Comparison of ENCODE assay signal across 15 cellular contexts in genomic region chr10:114271014-114271778, GRCh38. TPM values are rescaled to one million over a fixed set of nuclear protein-coding genes. Genes with fewer than 3 reads are reported as not detected.
DNase-seq lines count a peak whose midpoint lies in the region; ATAC-seq, FAIRE-seq and TF ChIP-seq lines count a peak whose summit lies in the region.
"Had no signal": no experiment of that assay in that cellular context is flagged by ENCODE, and none has a peak within 500 bp of the region (broad histone marks: within the 10 kb centered on the region; RNA-seq: fewer than 3 reads in every experiment).

No MANE protein-coding gene starts in this region.

- dilution Hi-C loops in mammary epithelial cell (cut with HindIII; ENCODE audit: low sequenced_read_pairs): no loop called here

- no peaks in the 10 kb centered on the region for H4K20me1 ChIP-seq in mammary epithelial cell (ENCODE audit: insufficient read depth, low read length)

- in situ Hi-C loops in mammary epithelial cell (cut with MboI; ENCODE audit: low sequenced_read_pairs in 2 of 2): no loop called here

- H3K27ac ChIP-seq in right cardiac atrium (ENCODE audit: low read length) (no peak overlapping the region), mammary epithelial cell (ENCODE audit: insufficient read depth, low read depth, low read length) (peak overlapping the region; percentile 58), mesodermal cell (ENCODE audit: low read depth, low read length, severe bottlenecking) (peak overlapping the region; percentile 79)

- no peak for ATAC-seq in right cardiac atrium
- no peak for ATAC-seq in HG03025 (IDR thresholded peaks at IDR 0.05; ENCODE audit: low FRiP score, unreplicated experiment)
- no peak for ATAC-seq in GM21390 (IDR thresholded peaks at IDR 0.05; ENCODE audit: unreplicated experiment)

- H3K4me1 ChIP-seq in right cardiac atrium (ENCODE audit: control insufficient read depth, insufficient read depth, low read length) (peaks cover 6% of the 10 kb centered on the region), mammary epithelial cell (ENCODE audit: insufficient read depth, low read length) (peaks cover 34% of the 10 kb centered on the region), mesodermal cell (ENCODE audit: control insufficient read depth, insufficient read depth, low read length, poor library complexity, severe bottlenecking) (peaks cover 18% of the 10 kb centered on the region)

- WGBS in right cardiac atrium: 82% methylated on average over 4 of the region's 4 CpGs
- 33% methylated on average over 4 of the region's 4 CpGs for WGBS in mammary epithelial cell (ENCODE audit: low coverage, missing lambda C conversion rate)
- 91 to 100% methylated on average over 1 of the region's 4 CpGs for WGBS in mesodermal cell (ENCODE audit: insufficient coverage in 2 of 2), 2 experiments

- FAIRE-seq in urothelium cell line (lab: Jason Lieb, UNC): no peak

- no peaks in the 10 kb centered on the region for H3K79me2 ChIP-seq in mammary epithelial cell (ENCODE audit: insufficient read depth, low read length)

- no peak overlapping the region for H3K4me3 ChIP-seq in right cardiac atrium (ENCODE audit: low read length)
- no peak overlapping the region for H3K4me3 ChIP-seq in mammary epithelial cell (replicated peaks in 1 of 3; ENCODE audit: insufficient read depth in 1 of 3, low read depth in 2 of 3, low read length in 3 of 3)
- H3K4me3 ChIP-seq in mesodermal cell (ENCODE audit: extremely low read depth, insufficient read depth, low read length, poor library complexity, severe bottlenecking): no peak overlapping the region

- no peak for TF ChIP-seq CTCF in mammary epithelial cell (conservative IDR thresholded peaks at IDR 0.05 in 1 of 2, IDR thresholded peaks at IDR 0.05 in 1 of 2; ENCODE audit: extremely low read depth in 1 of 2, insufficient read depth in 1 of 2, low read depth in 1 of 2, low read length in 2 of 2)

- H3K36me3 ChIP-seq in mammary epithelial cell (ENCODE audit: insufficient read depth, low read length): no peaks in the 10 kb centered on the region
- no peaks in the 10 kb centered on the region for H3K36me3 ChIP-seq in mesodermal cell (ENCODE audit: control insufficient read depth, insufficient read depth, low read length)

- H3K9me3 ChIP-seq in right cardiac atrium (ENCODE audit: control insufficient read depth, low read length) (no peaks in the 10 kb centered on the region), mammary epithelial cell (replicated peaks; ENCODE audit: insufficient read depth, low read length) (no peaks in the 10 kb centered on the region), mesodermal cell (ENCODE audit: control insufficient read depth, low read length) (no peaks in the 10 kb centered on the region)

- no TSS peak for BruUV-seq in mammary epithelial cell (replicated peaks; lab: Mats Ljungman, UMichigan)

- CTCF ChIA-PET in mammary epithelial cell (lab: Charles Lee; ENCODE audit: low non-redundant PET): interaction anchor here (0.5 kb wide), 1 partner anchor 142 kb away, joined by 3 read pairs; no protein-coding TSS in a partner anchor

- H3K27me3 ChIP-seq in right cardiac atrium (ENCODE audit: control insufficient read depth, insufficient read depth) (no peaks in the 10 kb centered on the region), mammary epithelial cell (ENCODE audit: insufficient read depth, low read length) (no peaks in the 10 kb centered on the region)

- peak overlapping the region; percentile 11 for H2AFZ ChIP-seq in mammary epithelial cell (ENCODE audit: low read depth, low read length)

- H3K9ac ChIP-seq in mammary epithelial cell (ENCODE audit: insufficient read depth, low read length): no peak overlapping the region

- H3K4me2 ChIP-seq in mammary epithelial cell (ENCODE audit: insufficient read depth, low read depth, low read length): peak overlapping the region; percentile 62

- intact Hi-C loops in cardiac septum (cut with DNase I): loop anchor here (5.0 kb wide), 1 partner anchor 99 kb away; the partner anchor contains the start of gene CCDC186
- intact Hi-C loops in right cardiac atrium (cut with DNase I): no loop called here
- intact Hi-C loops in mammary epithelial cell (cut with micrococcal nuclease): loop anchor here (1.0 to 5.0 kb wide), 3 partner anchors 26 to 119 kb away; partner anchors contain the start of gene CCDC186

- peak; percentile 19 for DNase-seq in cardiac septum (ENCODE audit: low spot score)
- no peak for DNase-seq in right cardiac atrium
- DNase-seq in mammary epithelial cell: peak; percentile 92
- DNase-seq in urothelium cell line (ENCODE audit: low spot score): peak; percentile 70
- no peak for DNase-seq in NCI-H345 treated with DMSO at 0.1 percent for 48 hours (lab: John Stamatoyannopoulos, UW; ENCODE audit: unreplicated experiment)
- DNase-seq: activated CD8-positive, alpha-beta memory T cell treated with anti-CD3 and anti-CD28 coated beads for 24 hours; activated naive CD8-positive, alpha-beta T cell treated with anti-CD3 and anti-CD28 coated beads for 36 hours; glutamatergic neuron; NCI-H187; retina; T-helper 9 cell had no signal

RNA-seq across cellular contexts. Expression of gene VWA2, which starts 32.1 kb away (rescaled TPM):
- total RNA-seq in cardiac septum: not detected
- total RNA-seq in right cardiac atrium: not detected
- not detected for polyA plus RNA-seq in right cardiac atrium
- 1 to 10 TPM in 1 of 2 donors, under 1 TPM in 1; 0.14 to 2.5 TPM for total RNA-seq in mammary epithelial cell
- 0.34 TPM for polyA plus RNA-seq in mammary epithelial cell
- polyA minus RNA-seq in mammary epithelial cell: 1.8 TPM
- 0.18 TPM for polyA plus RNA-seq in mesodermal cell (2013, experiment 1 of 2)
- 0.20 TPM for polyA plus RNA-seq in mesodermal cell (2013, experiment 2 of 2)
- total RNA-seq: activated naive CD8-positive, alpha-beta T cell treated with anti-CD3 and anti-CD28 coated beads for 36 hours had no signal
- polyA plus RNA-seq: AG04450 had no signal

Comparison
In these comparisons a context has a peak if more than half of its experiments do, and no peak if none do; other contexts are left out.
1. DNase-seq: peak in cardiac septum (single experiment), mammary epithelial cell (single experiment) and urothelium cell line (single experiment); none in right cardiac atrium (0 of 3) and NCI-H345 treated with DMSO at 0.1 percent for 48 hours (single experiment).
2. intact Hi-C loops: an anchor here in cardiac septum (5.0 kb wide) and mammary epithelial cell (1.0 to 5.0 kb wide); none called in right cardiac atrium.